Comparison of ENCODE assay signal across 11 cellular contexts in the genomic region with DNA sequence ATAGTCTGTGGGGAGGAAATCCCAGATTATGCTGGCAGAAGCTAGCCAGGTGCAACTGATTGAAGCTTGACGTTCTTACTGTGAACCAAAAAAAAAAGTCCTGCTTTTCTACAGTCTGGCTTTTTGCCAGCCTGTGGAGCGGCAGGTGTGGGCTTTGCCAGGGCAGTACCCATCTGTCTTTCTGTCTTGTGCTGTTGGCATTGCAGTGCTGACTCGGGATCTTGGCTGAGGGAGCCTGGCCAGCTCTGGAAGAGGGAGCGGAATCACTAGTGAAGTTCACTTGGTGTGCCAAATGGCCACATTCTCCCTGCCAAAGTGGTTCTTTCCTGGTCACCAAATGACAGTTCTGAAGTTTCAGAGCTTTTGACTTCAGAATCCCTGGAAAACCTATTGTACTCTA. TPM values are rescaled to one million over a fixed set of nuclear protein-coding genes. Genes with fewer than 3 reads are reported as not detected.
DNase-seq lines count a peak whose midpoint lies in the region; ATAC-seq and TF ChIP-seq lines count a peak whose summit lies in the region.
"Had no signal": no experiment of that assay in that cellular context is flagged by ENCODE, and none has a peak within 500 bp of the region (broad histone marks: within the 10 kb centered on the region; RNA-seq: fewer than 3 reads in every experiment).

No MANE protein-coding gene starts in this region.

- no peaks in the 10 kb centered on the region for H3K27me3 ChIP-seq in stomach
- H3K27me3 ChIP-seq: BE2C had no signal

- peaks cover 40 to 43% of the 10 kb centered on the region in 2 donors for H3K4me1 Mint-ChIP-seq in effector memory CD8-positive, alpha-beta T cell (ENCODE audit: low read depth in 2 of 2)
- H3K4me1 Mint-ChIP-seq in T-helper 2 cell treated with Interferon-gamma antibody and Interleukin-4, amounts not matched to agents 5 μg/mL and 100 μg/mL, for 36 hours (ENCODE audit: low read depth): peaks cover 53% of the 10 kb centered on the region

- peaks cover 29 to 74% (median 50%) of the 10 kb centered on the region in 4 donors for H3K4me1 ChIP-seq in stomach

- TF ChIP-seq CTCF in stomach (IDR thresholded peaks at IDR 0.05): no peak

- peak overlapping the region in 3 of 5 donors; percentile 13 to 50 (median 27) for H3K27ac ChIP-seq in stomach
- H3K27ac ChIP-seq: KMS-11 had no signal

- peaks cover 0 to 13% (median 0%) of the 10 kb centered on the region in 4 donors for H3K36me3 ChIP-seq in stomach

- H3K27me3 Mint-ChIP-seq in effector memory CD8-positive, alpha-beta T cell: no peaks in the 10 kb centered on the region
- no peaks in the 10 kb centered on the region for H3K27me3 Mint-ChIP-seq in T-helper 2 cell treated with Interferon-gamma antibody and Interleukin-4, amounts not matched to agents 5 μg/mL and 100 μg/mL, for 36 hours (ENCODE audit: low read depth)

- H3K4me3 Mint-ChIP-seq in effector memory CD8-positive, alpha-beta T cell: no peak overlapping the region
- no peak overlapping the region for H3K4me3 Mint-ChIP-seq in T-helper 2 cell treated with Interferon-gamma antibody and Interleukin-4, amounts not matched to agents 5 μg/mL and 100 μg/mL, for 36 hours

- H3K27ac Mint-ChIP-seq in effector memory CD8-positive, alpha-beta T cell: peak overlapping the region; percentile 10 to 81
- H3K27ac Mint-ChIP-seq in T-helper 2 cell treated with Interferon-gamma antibody and Interleukin-4, amounts not matched to agents 5 μg/mL and 100 μg/mL, for 36 hours: no peak overlapping the region

- no peak overlapping the region for H3K4me3 ChIP-seq in stomach

- ATAC-seq in Right ventricle myocardium inferior: peak; percentile 82
- ATAC-seq in effector memory CD8-positive, alpha-beta T cell (replicated peaks): no peak
- no peak for ATAC-seq in GM21447 (IDR thresholded peaks at IDR 0.05; ENCODE audit: unreplicated experiment)

- WGBS in stomach, 5 donors: 12 to 39% (median 25%) methylated on average over 4 of the region's 4 CpGs

- TF ChIP-seq EP300 in stomach (IDR thresholded peaks at IDR 0.05): no peak

- no peaks in the 10 kb centered on the region for H3K9me3 Mint-ChIP-seq in effector memory CD8-positive, alpha-beta T cell
- H3K9me3 Mint-ChIP-seq in T-helper 2 cell treated with Interferon-gamma antibody and Interleukin-4, amounts not matched to agents 5 μg/mL and 100 μg/mL, for 36 hours: no peaks in the 10 kb centered on the region

- intact Hi-C loops in Right ventricle myocardium inferior (cut with DNase I) (loop anchor here (5.0 kb wide), 1 partner anchor 75 kb away; a partner anchor contains a TSS), cardiac septum (cut with DNase I) (loop anchor here (5.0 kb wide), 1 partner anchor 205 kb away; no protein-coding TSS in a partner anchor), stomach (cut with DNase I; ENCODE audit: low total_unique reads) (no loop called here)

- no peaks in the 10 kb centered on the region for H3K9me3 ChIP-seq in stomach
- H3K9me3 ChIP-seq: BE2C had no signal

- no peak for TF ChIP-seq POLR2A in stomach (IDR thresholded peaks at IDR 0.05)

- peaks cover 15% of the 10 kb centered on the region for H3K36me3 Mint-ChIP-seq in effector memory CD8-positive, alpha-beta T cell (ENCODE audit: insufficient read depth)
- peaks cover 12% of the 10 kb centered on the region for H3K36me3 Mint-ChIP-seq in T-helper 2 cell treated with Interferon-gamma antibody and Interleukin-4, amounts not matched to agents 5 μg/mL and 100 μg/mL, for 36 hours (ENCODE audit: low read depth)

- DNase-seq in Right ventricle myocardium inferior (ENCODE audit: missing footprints) (peak; percentile 79), cardiac septum (ENCODE audit: low spot score) (no peak), NCI-H345 treated with DMSO at 0.1 percent for 48 hours (lab: John Stamatoyannopoulos, UW; ENCODE audit: unreplicated experiment) (peak; percentile 97), stomach (peak; percentile 54), SKM-1 treated with dmso at 0.1 percent for 144 hours (lab: John Stamatoyannopoulos, UW; ENCODE audit: unreplicated experiment) (no peak)
- no peak for DNase-seq in effector memory CD8-positive, alpha-beta T cell
- no peak for DNase-seq in T-helper 2 cell treated with Interferon-gamma antibody and Interleukin-4, amounts not matched to agents 5 μg/mL and 100 μg/mL, for 36 hours (ENCODE audit: low spot score)
- DNase-seq: BE2C; central memory CD4-positive, alpha-beta T cell had no signal

RNA-seq across cellular contexts. Expression of a gene that starts 5.0 kb away (rescaled TPM):
- total RNA-seq in Right ventricle myocardium inferior (9.6 TPM), cardiac septum (17.3 TPM), stomach (10 to 100 TPM in 4 of 5 donors, 1 to 10 TPM in 1; 5.3 to 29.1 (median 25.7) TPM)
- polyA plus RNA-seq in stomach: 10 to 100 TPM in 2 of 3 donors, 1 to 10 TPM in 1; 7.7 to 23.5 (median 18.5) TPM

Comparison
In these comparisons a context has a peak if more than half of its experiments do, and no peak if none do; other contexts are left out.
1. DNase-seq: peak in Right ventricle myocardium inferior (single experiment), NCI-H345 treated with DMSO at 0.1 percent for 48 hours (single experiment) and stomach (single experiment); none in cardiac septum (single experiment), effector memory CD8-positive, alpha-beta T cell (0 of 3), SKM-1 treated with dmso at 0.1 percent for 144 hours (single experiment) and T-helper 2 cell treated with Interferon-gamma antibody and Interleukin-4, amounts not matched to agents 5 μg/mL and 100 μg/mL, for 36 hours (single experiment).